8 cellular contexts compared by ENCODE assay signal in genomic region chr4:73068496-73069337, GRCh38. TPM values are rescaled to one million over a fixed set of nuclear protein-coding genes. Genes with fewer than 3 reads are reported as not detected.
A peak's percentile ranks its signal among the peaks of the same experiment; 100 is the strongest.
DNase-seq lines count a peak whose midpoint lies in the region; ATAC-seq and TF ChIP-seq lines count a peak whose summit lies in the region.

No MANE protein-coding gene starts in this region.

- no peaks in the 10 kb centered on the region for H3K79me1 ChIP-seq in mesendoderm (ENCODE audit: low read length)

- H3K18ac ChIP-seq in mesendoderm (ENCODE audit: low read length) = no peak overlapping the region

- no peaks in the 10 kb centered on the region for H3K79me2 ChIP-seq in mesendoderm (ENCODE audit: control insufficient read depth, insufficient read depth, low read length)

- H2BK15ac ChIP-seq in mesendoderm (replicated peaks; ENCODE audit: low read depth) = no peak overlapping the region

- peak overlapping the region; percentile 97 for H3K23ac ChIP-seq in mesendoderm (ENCODE audit: low read length)

- H2BK5ac ChIP-seq in mesendoderm (ENCODE audit: low read length) = no peak overlapping the region

- H3K9ac ChIP-seq in HUES48 (ENCODE audit: low read depth, low read length) (peak overlapping the region; percentile 91), mesendoderm (ENCODE audit: low read length) (peak overlapping the region; percentile 83)

- H3K27ac ChIP-seq in CD8-positive, alpha-beta memory T cell (ENCODE audit: low read depth, low read length) = peak overlapping the region; percentile 97
- H3K27ac ChIP-seq in HUES48 (ENCODE audit: low read depth, low read length) (peak overlapping the region; percentile 93), SJCRH30 (peak overlapping the region; percentile 81), dorsolateral prefrontal cortex (peak overlapping the region; percentile 59 to 99 (median 95)), mesendoderm (ENCODE audit: low read depth, low read length) (peak overlapping the region; percentile 62), urinary bladder (ENCODE audit: low read depth) (peak overlapping the region; percentile 92)

- H3K56ac ChIP-seq in mesendoderm (ENCODE audit: low read length) = peak overlapping the region; percentile 100

- no peaks in the 10 kb centered on the region for H3K9me3 Mint-ChIP-seq in CD8-positive, alpha-beta memory T cell

- no peak for TF ChIP-seq CTCF in dorsolateral prefrontal cortex (IDR thresholded peaks at IDR 0.05 in 54 of 56, conservative IDR thresholded peaks at IDR 0.05 in 2 of 56; ENCODE audit: low read depth in 1 of 56, partially characterized antibody in 56 of 56)

- peak overlapping the region; percentile 80 for H3K4me3 ChIP-seq in CD8-positive, alpha-beta memory T cell (ENCODE audit: low read length)
- H3K4me3 ChIP-seq in HUES48 (ENCODE audit: low read depth, low read length) (peak overlapping the region; percentile 79), SJCRH30 (peak overlapping the region; percentile 87), dorsolateral prefrontal cortex (peak overlapping the region; percentile 69 to 99 (median 92)), mesendoderm (ENCODE audit: low read length) (peak overlapping the region; percentile 91), urinary bladder (ENCODE audit: low read depth, low read length) (peak overlapping the region; percentile 82)

- H3K27me3 Mint-ChIP-seq in CD8-positive, alpha-beta memory T cell = no peaks in the 10 kb centered on the region

- peak overlapping the region; percentile 83 for H3K4me2 ChIP-seq in mesendoderm (ENCODE audit: low read length)

- no peaks in the 10 kb centered on the region for H3K36me3 ChIP-seq in CD8-positive, alpha-beta memory T cell (ENCODE audit: insufficient read depth, low read length)
- H3K36me3 ChIP-seq in HUES48 (ENCODE audit: control insufficient read depth, insufficient read depth, low read length) (peaks cover 31% of the 10 kb centered on the region), SJCRH30 (peaks cover 6% of the 10 kb centered on the region), mesendoderm (ENCODE audit: control insufficient read depth, insufficient read depth, low read length) (no peaks in the 10 kb centered on the region), urinary bladder (ENCODE audit: insufficient read depth) (peaks cover 2% of the 10 kb centered on the region)

- H2BK120ac ChIP-seq in mesendoderm (ENCODE audit: low read depth, low read length) = no peak overlapping the region

- DNase-seq in CD8-positive, alpha-beta memory T cell = peak in 2 of 5 donors; percentile 38 to 52
- DNase-seq in SJCRH30 (peak; percentile 19 to 68), dorsolateral prefrontal cortex (no peak), mesendoderm (peak; percentile 66)
- DNase-seq in stimulated activated CD4-positive, alpha-beta T cell treated with anti-CD3 and anti-CD28 coated beads, Interleukin-4, amount 100 ng/mL, for 1 hour = no peak

- no peaks in the 10 kb centered on the region for H3K27me3 ChIP-seq in CD8-positive, alpha-beta memory T cell (ENCODE audit: insufficient read depth, low read length, poor library complexity, severe bottlenecking)
- H3K27me3 ChIP-seq in HUES48 (ENCODE audit: control insufficient read depth, insufficient read depth, low read length) = no peaks in the 10 kb centered on the region
- no peaks in the 10 kb centered on the region for H3K27me3 ChIP-seq in SJCRH30
- H3K27me3 ChIP-seq in dorsolateral prefrontal cortex = no peaks in the 10 kb centered on the region
- no peaks in the 10 kb centered on the region for H3K27me3 ChIP-seq in mesendoderm (ENCODE audit: insufficient read depth, low read length, poor library complexity)

- POLR2A ChIA-PET in CD8-positive, alpha-beta memory T cell (lab: Charles Lee) = interaction anchor here (2.7 kb wide), 1 partner anchor 190 kb away, joined by 15 read pairs; the partner anchor contains the start of gene ANKRD17

- peaks cover 39 to 56% (median 53%) of the 10 kb centered on the region in 3 donors for H3K4me1 Mint-ChIP-seq in CD8-positive, alpha-beta memory T cell

- H3K4me3 Mint-ChIP-seq in CD8-positive, alpha-beta memory T cell = peak overlapping the region; percentile 83 to 94 (median 90)

- peaks cover 34% of the 10 kb centered on the region for H3K4me1 ChIP-seq in CD8-positive, alpha-beta memory T cell (ENCODE audit: insufficient read depth, low read length)
- H3K4me1 ChIP-seq in HUES48 (ENCODE audit: control insufficient read depth, insufficient read depth, low read length) = peaks cover 7% of the 10 kb centered on the region
- H3K4me1 ChIP-seq in SJCRH30 = peaks cover 5% of the 10 kb centered on the region; the same call in 1 of the 2 replicates
- no peaks in the 10 kb centered on the region for H3K4me1 ChIP-seq in mesendoderm (ENCODE audit: control insufficient read depth, low read depth, low read length)
- H3K4me1 ChIP-seq in urinary bladder (ENCODE audit: insufficient read depth) = no peaks in the 10 kb centered on the region

- ATAC-seq in GM19452 (IDR thresholded peaks at IDR 0.05; ENCODE audit: unreplicated experiment) = peak; percentile 1

- H2AK5ac ChIP-seq in mesendoderm (ENCODE audit: low read length) = no peak overlapping the region

- H4K5ac ChIP-seq in mesendoderm (ENCODE audit: low read length) = peak overlapping the region; percentile 68

- WGBS in mesendoderm (ENCODE audit: extremely low coverage, insufficient coverage, low lambda C conversion rate) = no CpG with 5 or more reads among the region's 27 CpGs
- WGBS in urinary bladder = under 1% methylated on average over 27 of the region's 27 CpGs

- intact Hi-C loops in dorsolateral prefrontal cortex (cut with DNase I) = loop anchor here (1.0 kb wide), 2 partner anchors 190 to 191 kb away; partner anchors contain the start of gene ANKRD17 (in 1 of the 2)

- H3K36me3 Mint-ChIP-seq in CD8-positive, alpha-beta memory T cell = peaks cover 5 to 37% (median 10%) of the 10 kb centered on the region in 3 donors

- H3K9me3 ChIP-seq in CD8-positive, alpha-beta memory T cell (ENCODE audit: low read length) = no peaks in the 10 kb centered on the region
- H3K9me3 ChIP-seq in HUES48 (ENCODE audit: control insufficient read depth, insufficient read depth, low read length) (no peaks in the 10 kb centered on the region), SJCRH30 (replicated peaks) (no peaks in the 10 kb centered on the region)

- H3K27ac Mint-ChIP-seq in CD8-positive, alpha-beta memory T cell = peak overlapping the region; percentile 98 to 100 (median 100)

- no peak overlapping the region for H4K8ac ChIP-seq in mesendoderm (ENCODE audit: low read depth, low read length)

- CTCF ChIA-PET in CD8-positive, alpha-beta memory T cell (lab: Charles Lee) = interaction anchor here (1.6 to 1.9 kb wide), 2 partner anchors 188 to 190 kb away, joined by 4 to 6 read pairs; partner anchors contain the start of gene ANKRD17

- no peak overlapping the region for H3K4ac ChIP-seq in mesendoderm (ENCODE audit: low read depth, low read length)

RNA-seq across cellular contexts. Expression of gene COX18, which starts 0.8 kb away (rescaled TPM):
- 10 to 100 TPM; 26.4 to 27.6 TPM for total RNA-seq in CD8-positive, alpha-beta memory T cell
- polyA plus RNA-seq in CD8-positive, alpha-beta memory T cell = 6.7 TPM
- 25.8 and 28.4 TPM in 2 replicates for total RNA-seq in SJCRH30 (2014; rRNA removed; shearing (Covaris generic))
- total RNA-seq in dorsolateral prefrontal cortex = 10 to 100 TPM in 107 of 120 experiments, 1 to 10 TPM in 13; 7.4 to 18.5 (median 12.7) TPM
- polyA plus RNA-seq in mesendoderm (2013, experiment 1 of 2) = 12.4 TPM
- polyA plus RNA-seq in mesendoderm (2013, experiment 2 of 2) = 12.2 TPM
- 19.9 TPM for total RNA-seq in urinary bladder
- 10.5 TPM for polyA plus RNA-seq in urinary bladder

Comparison
In these comparisons a context has a peak if more than half of its experiments do, and no peak if none do; other contexts are left out.
1. DNase-seq: peak in SJCRH30 (2 of 2) and mesendoderm (single experiment); none in dorsolateral prefrontal cortex (0 of 10) and stimulated activated CD4-positive, alpha-beta T cell treated with anti-CD3 and anti-CD28 coated beads, Interleukin-4, amount 100 ng/mL, for 1 hour (single experiment).
2. Peak in every context shown above with its lines, with median percentiles within 50 percentile points of each other: H3K27ac ChIP-seq and H3K4me3 ChIP-seq.